In genomic region chr2:222835823-222836151, GRCh38 we compare ENCODE assay signal across 28 cellular contexts.
"Had no signal": no experiment of that assay in that cellular context is flagged by ENCODE, and none has a peak within 500 bp of the region (broad histone marks: within the 10 kb centered on the region; RNA-seq: fewer than 3 reads in every experiment).

No MANE protein-coding gene starts in this region.

- H3K27ac ChIP-seq: adrenal gland, SJSA1 had no signal

- H3K4me2 ChIP-seq: SK-N-SH had no signal

- FAIRE-seq: astrocyte, bronchial epithelial cell, TTC549 had no signal

- H3K4me1 ChIP-seq: adrenal gland had no signal

- H3K9ac ChIP-seq: SK-N-SH had no signal

- ATAC-seq: activated CD4-positive, alpha-beta T cell treated with anti-CD3 and anti-CD28 coated beads for 36 hours; activated CD4-positive, CD25-positive, alpha-beta regulatory T cell treated with anti-CD3 and anti-CD28 coated beads, Interleukin-2, amount 50 U/mL, for 24 hours; activated CD8-positive, alpha-beta T cell treated with anti-CD3 and anti-CD28 coated beads, Interleukin-2, amount 10 ng/mL, durations not matched to agents 7 days and 5 days; activated naive CD4-positive, alpha-beta T cell treated with anti-CD3 and anti-CD28 coated beads, Interleukin-2, amount 50 U/mL, for 72 hours; activated T-cell treated with anti-CD3 and anti-CD28 coated beads, Interleukin-2, amount 50 U/mL, for 4 hours; WTC11 had no signal

- H3K9me2 ChIP-seq: SK-N-SH had no signal

- H3K27me3 ChIP-seq: adrenal gland, body of pancreas, SJSA1 had no signal

- H3K9me3 ChIP-seq: adrenal gland, body of pancreas, SJSA1, SK-N-SH had no signal

- H3K36me3 ChIP-seq: adrenal gland, SJSA1 had no signal

- DNase-seq: activated CD4-positive, alpha-beta T cell treated with anti-CD3 and anti-CD28 coated beads for 36 hours; activated CD4-positive, alpha-beta T cell treated with anti-CD3 and anti-CD28 coated beads, Interleukin-2, amount 10 ng/mL, durations not matched to agents 7 days and 5 days; activated CD4-positive, alpha-beta T cell treated with anti-CD3 and anti-CD28 coated beads, Interleukin-2, amount 50 U/mL, for 48 hours; activated CD8-positive, alpha-beta memory T cell treated with anti-CD3 and anti-CD28 coated beads, Interleukin-2, amount 50 U/mL, for 4 hours; activated CD8-positive, alpha-beta T cell treated with anti-CD3 and anti-CD28 coated beads, Interleukin-2, amount 10 ng/mL, durations not matched to agents 7 days and 5 days; activated gamma-delta T cell treated with Interleukin-2 at 50 U/mL for 16 hours; activated naive CD4-positive, alpha-beta T cell treated with anti-CD3 and anti-CD28 coated beads for 36 hours; activated T-cell treated with anti-CD3 and anti-CD28 coated beads for 4 hours; activated T-cell treated with anti-CD3 and anti-CD28 coated beads, Interleukin-2, amount 50 U/mL, for 4 hours; adrenal gland; caudate nucleus; cerebellar nuclear complex; NCI-H1436; NCI-H1694; NCI-H1930; NCI-H2081 treated with DMSO at 0.1 percent for 48 hours; NCI-H524 treated with DMSO at 0.1 percent for 48 hours; NK-92 treated with Interleukin-12 subunit alpha and Interleukin-12 subunit beta, amount 100 ng/mL, for 24 hours; SHP77 treated with DMSO at 0.1 percent for 48 hours; SK-N-SH had no signal

- H3K4me3 ChIP-seq: adrenal gland, body of pancreas, SJSA1 had no signal
